Comparison of ENCODE assay signal across 8 cellular contexts in the genomic region with DNA sequence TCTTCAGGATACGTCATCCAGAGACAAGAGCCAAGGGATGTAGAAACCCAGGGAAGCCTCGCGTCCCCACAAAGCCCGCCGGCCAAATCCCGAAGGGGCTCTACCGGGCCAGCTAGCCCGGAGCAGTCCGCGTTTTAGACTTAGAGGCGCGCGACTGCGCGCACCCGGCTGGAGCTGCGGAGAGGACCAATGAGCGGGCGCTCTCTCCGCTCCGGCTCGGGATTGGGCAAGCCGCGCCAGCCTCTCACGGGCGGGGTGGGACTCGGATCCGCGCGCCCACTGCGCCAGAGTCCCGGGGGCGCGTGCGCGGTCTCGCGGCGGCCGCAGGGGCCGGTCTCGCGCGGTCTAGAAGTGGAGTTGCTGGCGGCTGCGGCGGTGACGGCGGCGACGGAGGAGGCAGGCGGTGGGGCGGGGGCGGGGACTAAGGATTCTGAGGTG.
DNase-seq lines count a peak whose midpoint lies in the region; ATAC-seq and TF ChIP-seq lines count a peak whose summit lies in the region.

No MANE protein-coding gene starts in this region.

- no peak for TF ChIP-seq CTCF in choroid plexus epithelial cell (conservative IDR thresholded peaks at IDR 0.05; ENCODE audit: low read depth, low read length)

- DNase-seq in AML-193 (lab: John Stamatoyannopoulos, UW) (peak; percentile 89 to 90), NCI-H446 (lab: John Stamatoyannopoulos, UW) (peak; percentile 89 to 99), choroid plexus epithelial cell (ENCODE audit: low read depth) (peak; percentile 97), kidney tubule cell (ENCODE audit: low spot score) (peak; percentile 97)
- peak; percentile 87 to 89 for DNase-seq in activated CD4-positive, alpha-beta T cell treated with anti-CD3 and anti-CD28 coated beads for 24 hours (ENCODE audit: low read depth in 2 of 2)
- peak; percentile 68 to 77 for DNase-seq in stimulated activated CD4-positive, alpha-beta T cell treated with anti-CD3 and anti-CD28 coated beads, Interleukin-1b, Interleukin-23, amount 100 ng/mL, for 1 hour (ENCODE audit: low read depth in 2 of 2)

- peak; percentile 89 for ATAC-seq in GM19043 (IDR thresholded peaks at IDR 0.05; ENCODE audit: low read depth, unreplicated experiment)
- peak; percentile 90 for ATAC-seq in HG03354 (IDR thresholded peaks at IDR 0.05; ENCODE audit: poor library complexity, severe bottlenecking, unreplicated experiment)

- H3K4me3 ChIP-seq in choroid plexus epithelial cell (ENCODE audit: low read depth, low read length): peak overlapping the region; percentile 98

Comparison
In these comparisons a context has a peak if more than half of its experiments do, and no peak if none do; other contexts are left out.
1. Peak in every context shown above with its lines: DNase-seq, ATAC-seq and H3K4me3 ChIP-seq.